In genomic region chr19:18097217-18097992, GRCh38 we compare ENCODE assay signal across 8 cellular contexts. TPM values are rescaled to one million over a fixed set of nuclear protein-coding genes. Genes with fewer than 3 reads are reported as not detected.
A peak's percentile ranks its signal among the peaks of the same experiment; 100 is the strongest.
DNase-seq lines count a peak whose midpoint lies in the region; ATAC-seq, FAIRE-seq and TF ChIP-seq lines count a peak whose summit lies in the region.

Gene MAST3, plus strand, starts transcription at chr19:18097778. Its CDS starts 15 bp downstream, at chr19:18097793.

- ATAC-seq in HG03196 (IDR thresholded peaks at IDR 0.05; ENCODE audit: unreplicated experiment) (peak; percentile 60), mucosa of descending colon (peak; percentile 99)

- peaks cover 39% of the 10 kb centered on the region for H3K4me1 ChIP-seq in OCI-LY1 (ENCODE audit: insufficient read depth, low read length, severe bottlenecking)
- peaks cover 15% of the 10 kb centered on the region for H3K4me1 ChIP-seq in mucosa of descending colon (ENCODE audit: low read depth)

- H3K9ac ChIP-seq in OCI-LY1 (ENCODE audit: low read length): peak within 1 kb of the TSS; percentile 64

- H4K20me1 ChIP-seq in OCI-LY1 (ENCODE audit: insufficient read depth, low read length): no peaks in the 10 kb centered on the region

- no peak within 1 kb of the TSS for H2AFZ ChIP-seq in OCI-LY1 (ENCODE audit: low read length)

- no peaks in the 10 kb centered on the region for H3K79me2 ChIP-seq in OCI-LY1 (ENCODE audit: insufficient read depth, low read length)

- H3K27ac ChIP-seq in OCI-LY1 (ENCODE audit: low read depth, low read length, poor library complexity, severe bottlenecking): peak within 1 kb of the TSS; percentile 87

- no peaks in the 10 kb centered on the region for H3K27me3 ChIP-seq in OCI-LY1 (ENCODE audit: insufficient read depth, low read length)

- TF ChIP-seq CTCF in OCI-LY1 (IDR thresholded peaks at IDR 0.05; ENCODE audit: low read length): no peak; the same call in 1 of the 2 replicates
- no peak for TF ChIP-seq CTCF in epithelial cell of proximal tubule (conservative IDR thresholded peaks at IDR 0.05; ENCODE audit: low read depth, low read length)
- no peak for TF ChIP-seq CTCF in mucosa of descending colon (IDR thresholded peaks at IDR 0.05)

- H3K9me3 ChIP-seq in OCI-LY1 (ENCODE audit: low read length) (no peaks in the 10 kb centered on the region), mucosa of descending colon (no peaks in the 10 kb centered on the region)

- no peaks in the 10 kb centered on the region for H3F3A ChIP-seq in OCI-LY1 (ENCODE audit: insufficient read depth, low read length)

- intact Hi-C loops in mucosa of descending colon (cut with DNase I, micrococcal nuclease): no loop called here

- no peaks in the 10 kb centered on the region for H3K9me2 ChIP-seq in OCI-LY1 (ENCODE audit: low read depth, low read length)

- peak within 1 kb of the TSS; percentile 85 for H3K4me3 ChIP-seq in OCI-LY1 (ENCODE audit: low read depth, low read length, poor library complexity, severe bottlenecking)
- H3K4me3 ChIP-seq in epithelial cell of proximal tubule (ENCODE audit: low read depth, low read length): peak within 1 kb of the TSS; percentile 63
- H3K4me3 ChIP-seq in mucosa of descending colon: no peak within 1 kb of the TSS

- peak; percentile 88 for FAIRE-seq in GM18507 (lab: Jason Lieb, UNC)

- peak; percentile 96 for DNase-seq in 8988T
- peak; percentile 86 for DNase-seq in GM18507 (ENCODE audit: extremely low spot score, insufficient read length, low read depth)
- DNase-seq in activated T-cell treated with anti-CD3 and anti-CD28 coated beads for 1 hour (ENCODE audit: low read depth): peak; percentile 88
- DNase-seq in epithelial cell of proximal tubule (ENCODE audit: low read depth): no peak
- peak; percentile 93 to 95 (median 94) for DNase-seq in mucosa of descending colon
- DNase-seq in stimulated activated CD8-positive, alpha-beta memory T cell treated with anti-CD3 and anti-CD28 coated beads, Interleukin-4, amount 100 ng/mL, for 4 hours (ENCODE audit: low read depth in 2 of 2, low spot score in 1 of 2): peak; percentile 67 to 77

- 0 out of 2 replicates have a peak, but pooled peaks cover 4% of the 10 kb centered on the region for H3K36me3 ChIP-seq in OCI-LY1 (ENCODE audit: insufficient read depth, low read length)
- H3K36me3 ChIP-seq in mucosa of descending colon (ENCODE audit: low read depth): no peaks in the 10 kb centered on the region

- peak within 1 kb of the TSS; percentile 85 for H3K4me2 ChIP-seq in OCI-LY1 (ENCODE audit: low read length)

RNA-seq across cellular contexts. Expression of gene MAST3, which starts in this region (rescaled TPM):
- total RNA-seq in epithelial cell of proximal tubule (1.7 and 3.5 TPM in 2 replicates), mucosa of descending colon (10 to 100 TPM; 25.2 to 37.3 (median 34.7) TPM)
